Comparison of ENCODE assay signal across 1 cellular context in the genomic region with DNA sequence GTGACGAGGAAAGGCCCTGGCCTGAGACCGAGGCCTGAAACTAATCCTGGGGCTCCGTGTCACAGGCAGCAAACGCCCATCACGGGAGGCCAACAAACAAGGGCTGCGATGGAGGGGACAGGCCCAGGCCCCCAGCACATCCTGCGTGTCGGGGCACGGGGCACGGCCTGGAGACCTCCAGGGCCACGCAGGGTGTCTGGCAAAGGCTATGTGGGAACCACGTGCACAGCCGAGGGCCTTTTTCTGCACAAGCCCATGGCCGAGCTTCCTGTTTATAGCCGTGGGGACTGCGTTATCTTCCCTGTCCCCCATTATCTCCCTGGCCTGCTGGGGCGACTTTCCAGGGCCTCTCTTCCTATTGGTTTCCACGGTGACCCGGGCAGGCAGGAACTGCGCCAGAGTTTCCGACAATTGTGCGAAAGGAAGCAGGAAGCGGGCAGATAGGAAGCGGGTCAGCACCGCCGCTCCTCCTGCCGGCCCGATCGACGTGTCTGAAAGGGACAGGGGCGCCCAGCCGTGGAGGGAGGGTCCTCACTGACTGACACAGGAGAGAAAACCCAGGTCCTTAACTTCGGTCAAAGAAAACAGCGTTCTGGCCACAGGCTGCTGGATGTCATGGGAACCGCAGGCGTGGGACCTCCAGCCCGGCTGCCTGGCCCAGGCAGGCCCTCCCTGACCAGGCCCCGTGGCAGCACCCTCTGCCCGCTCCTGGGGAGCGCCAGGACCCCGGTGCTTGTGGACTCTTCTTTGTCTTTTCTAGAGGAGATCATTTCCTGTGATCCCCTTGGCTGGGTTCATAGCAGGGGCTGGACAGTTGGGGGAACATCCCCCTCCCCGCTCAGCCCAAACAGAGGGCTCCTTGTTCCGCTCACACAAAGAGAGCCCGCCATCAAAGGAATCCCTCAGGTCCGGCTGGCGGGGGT.
TF ChIP-seq lines count a peak whose summit lies in the region.

No MANE protein-coding gene starts in this region.

TF ChIP-seq in K562, 482 proteins besides CTCF, POLR2A, EP300 and RAD21 (continued from another document and continues in another):
- TF ChIP-seq ZNF175 (CRISPR knock-in tag; IDR thresholded peaks at IDR 0.05; ENCODE audit: low read depth) (no peak), OTX1 (CRISPR knock-in tag; IDR thresholded peaks at IDR 0.05) (no peak), NBN (IDR thresholded peaks at IDR 0.05; ENCODE audit: low read depth) (no peak), SIX5 (IDR thresholded peaks at IDR 0.05; ENCODE audit: borderline replicate concordance in 1 of 2, insufficient read depth in 1 of 2, low read depth in 1 of 2, low read length in 2 of 2) (no peak), TAF1 (IDR thresholded peaks at IDR 0.05; ENCODE audit: control insufficient read depth, extremely low read depth, insufficient read depth, low read length, severe bottlenecking) (no peak), NELFE (IDR thresholded peaks at IDR 0.05; ENCODE audit: insufficient read depth, insufficient read length) (no peak), HDAC6 (IDR thresholded peaks at IDR 0.05; ENCODE audit: low read depth, low read length) (no peak), CBFA2T2 (conservative IDR thresholded peaks at IDR 0.05) (no peak), PHTF2 (CRISPR knock-in tag; IDR thresholded peaks at IDR 0.05) (no peak), PTBP1 (IDR thresholded peaks at IDR 0.05; ENCODE audit: low read depth, low read length) (no peak), HDAC2 (IDR thresholded peaks at IDR 0.05) (0 out of 2 replicates have a peak, but pooled peaks have one; percentile 28), HSF4 (CRISPR knock-in tag; IDR thresholded peaks at IDR 0.05; ENCODE audit: borderline replicate concordance) (no peak), HEY1 (CRISPR knock-in tag; IDR thresholded peaks at IDR 0.05; ENCODE audit: borderline replicate concordance) (no peak), PTTG1 (tag; IDR thresholded peaks at IDR 0.05; ENCODE audit: low read depth) (no peak), FOXK2 (conservative IDR thresholded peaks at IDR 0.05 in 1 of 2, IDR thresholded peaks at IDR 0.05 in 1 of 2; ENCODE audit: low read depth in 2 of 2) (peak; percentile 65 to 76; a peak in 3 of 4 replicates), SUPT5H (IDR thresholded peaks at IDR 0.05) (peak; percentile 30; the same call in 1 of the 2 replicates), ZNF232 (CRISPR knock-in tag; IDR thresholded peaks at IDR 0.05) (no peak), GATAD2A (IDR thresholded peaks at IDR 0.05) (no peak), NCOA1 (IDR thresholded peaks at IDR 0.05; ENCODE audit: low read depth) (no peak), RFX1 (IDR thresholded peaks at IDR 0.05) (peak; percentile 78), ZNF644 (tag; IDR thresholded peaks at IDR 0.05; ENCODE audit: low read depth) (no peak), ARID2 (IDR thresholded peaks at IDR 0.05) (no peak), SETDB1 (IDR thresholded peaks at IDR 0.05; ENCODE audit: low read length) (no peak), CBX1 (IDR thresholded peaks at IDR 0.05; ENCODE audit: low read depth) (no peak), ZNF384 (IDR thresholded peaks at IDR 0.05; ENCODE audit: low read depth, low read length) (no peak), FOXM1 (IDR thresholded peaks at IDR 0.05; ENCODE audit: low read depth) (no peak), FOXM1 (CRISPR knock-in tag; IDR thresholded peaks at IDR 0.05; ENCODE audit: low read depth) (no peak), HMGN3 (IDR thresholded peaks at IDR 0.05; ENCODE audit: borderline replicate concordance, extremely low read depth, insufficient read length, low read depth, low read length) (no peak), ZFP36 (IDR thresholded peaks at IDR 0.05; ENCODE audit: low read depth, low read length, partially characterized antibody) (no peak), BMI1 (IDR thresholded peaks at IDR 0.05; ENCODE audit: low read length) (no peak), MTF1 (CRISPR knock-in tag; IDR thresholded peaks at IDR 0.05; ENCODE audit: borderline replicate concordance) (no peak), MED1 (CRISPR knock-in tag; IDR thresholded peaks at IDR 0.05; ENCODE audit: borderline replicate concordance) (no peak), ZNF3 (CRISPR knock-in tag; IDR thresholded peaks at IDR 0.05) (no peak), ZKSCAN8 (CRISPR knock-in tag; IDR thresholded peaks at IDR 0.05) (no peak), ATF1 (CRISPR knock-in tag; IDR thresholded peaks at IDR 0.05) (no peak), ATF1 (tag; IDR thresholded peaks at IDR 0.05) (peak; percentile 66), PTRF (tag; IDR thresholded peaks at IDR 0.05) (no peak), ZNF324 (CRISPR knock-in tag; IDR thresholded peaks at IDR 0.05) (no peak), ERF (CRISPR knock-in tag; IDR thresholded peaks at IDR 0.05) (no peak), FOXK1 (CRISPR knock-in tag; IDR thresholded peaks at IDR 0.05; ENCODE audit: borderline replicate concordance) (no peak), SMAD2 (IDR thresholded peaks at IDR 0.05; ENCODE audit: low read depth, low read length) (no peak), RBM39 (optimal IDR thresholded peaks at IDR 0.05; ENCODE audit: low read depth, low read length) (no peak), KAT7 (CRISPR knock-in tag; IDR thresholded peaks at IDR 0.05; ENCODE audit: borderline replicate concordance) (no peak), CTBP1 (IDR thresholded peaks at IDR 0.05; ENCODE audit: borderline replicate concordance) (0 out of 2 replicates have a peak, but pooled peaks have one; percentile 46)
- TF ChIP-seq, protein P1, sequence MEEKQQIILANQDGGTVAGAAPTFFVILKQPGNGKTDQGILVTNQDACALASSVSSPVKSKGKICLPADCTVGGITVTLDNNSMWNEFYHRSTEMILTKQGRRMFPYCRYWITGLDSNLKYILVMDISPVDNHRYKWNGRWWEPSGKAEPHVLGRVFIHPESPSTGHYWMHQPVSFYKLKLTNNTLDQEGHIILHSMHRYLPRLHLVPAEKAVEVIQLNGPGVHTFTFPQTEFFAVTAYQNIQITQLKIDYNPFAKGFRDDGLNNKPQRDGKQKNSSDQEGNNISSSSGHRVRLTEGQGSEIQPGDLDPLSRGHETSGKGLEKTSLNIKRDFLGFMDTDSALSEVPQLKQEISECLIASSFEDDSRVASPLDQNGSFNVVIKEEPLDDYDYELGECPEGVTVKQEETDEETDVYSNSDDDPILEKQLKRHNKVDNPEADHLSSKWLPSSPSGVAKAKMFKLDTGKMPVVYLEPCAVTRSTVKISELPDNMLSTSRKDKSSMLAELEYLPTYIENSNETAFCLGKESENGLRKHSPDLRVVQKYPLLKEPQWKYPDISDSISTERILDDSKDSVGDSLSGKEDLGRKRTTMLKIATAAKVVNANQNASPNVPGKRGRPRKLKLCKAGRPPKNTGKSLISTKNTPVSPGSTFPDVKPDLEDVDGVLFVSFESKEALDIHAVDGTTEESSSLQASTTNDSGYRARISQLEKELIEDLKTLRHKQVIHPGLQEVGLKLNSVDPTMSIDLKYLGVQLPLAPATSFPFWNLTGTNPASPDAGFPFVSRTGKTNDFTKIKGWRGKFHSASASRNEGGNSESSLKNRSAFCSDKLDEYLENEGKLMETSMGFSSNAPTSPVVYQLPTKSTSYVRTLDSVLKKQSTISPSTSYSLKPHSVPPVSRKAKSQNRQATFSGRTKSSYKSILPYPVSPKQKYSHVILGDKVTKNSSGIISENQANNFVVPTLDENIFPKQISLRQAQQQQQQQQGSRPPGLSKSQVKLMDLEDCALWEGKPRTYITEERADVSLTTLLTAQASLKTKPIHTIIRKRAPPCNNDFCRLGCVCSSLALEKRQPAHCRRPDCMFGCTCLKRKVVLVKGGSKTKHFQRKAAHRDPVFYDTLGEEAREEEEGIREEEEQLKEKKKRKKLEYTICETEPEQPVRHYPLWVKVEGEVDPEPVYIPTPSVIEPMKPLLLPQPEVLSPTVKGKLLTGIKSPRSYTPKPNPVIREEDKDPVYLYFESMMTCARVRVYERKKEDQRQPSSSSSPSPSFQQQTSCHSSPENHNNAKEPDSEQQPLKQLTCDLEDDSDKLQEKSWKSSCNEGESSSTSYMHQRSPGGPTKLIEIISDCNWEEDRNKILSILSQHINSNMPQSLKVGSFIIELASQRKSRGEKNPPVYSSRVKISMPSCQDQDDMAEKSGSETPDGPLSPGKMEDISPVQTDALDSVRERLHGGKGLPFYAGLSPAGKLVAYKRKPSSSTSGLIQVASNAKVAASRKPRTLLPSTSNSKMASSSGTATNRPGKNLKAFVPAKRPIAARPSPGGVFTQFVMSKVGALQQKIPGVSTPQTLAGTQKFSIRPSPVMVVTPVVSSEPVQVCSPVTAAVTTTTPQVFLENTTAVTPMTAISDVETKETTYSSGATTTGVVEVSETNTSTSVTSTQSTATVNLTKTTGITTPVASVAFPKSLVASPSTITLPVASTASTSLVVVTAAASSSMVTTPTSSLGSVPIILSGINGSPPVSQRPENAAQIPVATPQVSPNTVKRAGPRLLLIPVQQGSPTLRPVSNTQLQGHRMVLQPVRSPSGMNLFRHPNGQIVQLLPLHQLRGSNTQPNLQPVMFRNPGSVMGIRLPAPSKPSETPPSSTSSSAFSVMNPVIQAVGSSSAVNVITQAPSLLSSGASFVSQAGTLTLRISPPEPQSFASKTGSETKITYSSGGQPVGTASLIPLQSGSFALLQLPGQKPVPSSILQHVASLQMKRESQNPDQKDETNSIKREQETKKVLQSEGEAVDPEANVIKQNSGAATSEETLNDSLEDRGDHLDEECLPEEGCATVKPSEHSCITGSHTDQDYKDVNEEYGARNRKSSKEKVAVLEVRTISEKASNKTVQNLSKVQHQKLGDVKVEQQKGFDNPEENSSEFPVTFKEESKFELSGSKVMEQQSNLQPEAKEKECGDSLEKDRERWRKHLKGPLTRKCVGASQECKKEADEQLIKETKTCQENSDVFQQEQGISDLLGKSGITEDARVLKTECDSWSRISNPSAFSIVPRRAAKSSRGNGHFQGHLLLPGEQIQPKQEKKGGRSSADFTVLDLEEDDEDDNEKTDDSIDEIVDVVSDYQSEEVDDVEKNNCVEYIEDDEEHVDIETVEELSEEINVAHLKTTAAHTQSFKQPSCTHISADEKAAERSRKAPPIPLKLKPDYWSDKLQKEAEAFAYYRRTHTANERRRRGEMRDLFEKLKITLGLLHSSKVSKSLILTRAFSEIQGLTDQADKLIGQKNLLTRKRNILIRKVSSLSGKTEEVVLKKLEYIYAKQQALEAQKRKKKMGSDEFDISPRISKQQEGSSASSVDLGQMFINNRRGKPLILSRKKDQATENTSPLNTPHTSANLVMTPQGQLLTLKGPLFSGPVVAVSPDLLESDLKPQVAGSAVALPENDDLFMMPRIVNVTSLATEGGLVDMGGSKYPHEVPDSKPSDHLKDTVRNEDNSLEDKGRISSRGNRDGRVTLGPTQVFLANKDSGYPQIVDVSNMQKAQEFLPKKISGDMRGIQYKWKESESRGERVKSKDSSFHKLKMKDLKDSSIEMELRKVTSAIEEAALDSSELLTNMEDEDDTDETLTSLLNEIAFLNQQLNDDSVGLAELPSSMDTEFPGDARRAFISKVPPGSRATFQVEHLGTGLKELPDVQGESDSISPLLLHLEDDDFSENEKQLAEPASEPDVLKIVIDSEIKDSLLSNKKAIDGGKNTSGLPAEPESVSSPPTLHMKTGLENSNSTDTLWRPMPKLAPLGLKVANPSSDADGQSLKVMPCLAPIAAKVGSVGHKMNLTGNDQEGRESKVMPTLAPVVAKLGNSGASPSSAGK (IDR thresholded peaks at IDR 0.05): peak; percentile 86
- TF ChIP-seq, protein P2, sequence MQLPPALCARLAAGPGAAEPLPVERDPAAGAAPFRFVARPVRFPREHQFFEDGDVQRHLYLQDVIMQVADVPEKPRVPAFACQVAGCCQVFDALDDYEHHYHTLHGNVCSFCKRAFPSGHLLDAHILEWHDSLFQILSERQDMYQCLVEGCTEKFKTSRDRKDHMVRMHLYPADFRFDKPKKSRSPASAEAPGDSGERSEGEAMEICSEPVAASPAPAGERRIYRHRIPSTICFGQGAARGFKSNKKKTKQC (CRISPR knock-in tag; IDR thresholded peaks at IDR 0.05): no peak
- TF ChIP-seq, protein P3, sequence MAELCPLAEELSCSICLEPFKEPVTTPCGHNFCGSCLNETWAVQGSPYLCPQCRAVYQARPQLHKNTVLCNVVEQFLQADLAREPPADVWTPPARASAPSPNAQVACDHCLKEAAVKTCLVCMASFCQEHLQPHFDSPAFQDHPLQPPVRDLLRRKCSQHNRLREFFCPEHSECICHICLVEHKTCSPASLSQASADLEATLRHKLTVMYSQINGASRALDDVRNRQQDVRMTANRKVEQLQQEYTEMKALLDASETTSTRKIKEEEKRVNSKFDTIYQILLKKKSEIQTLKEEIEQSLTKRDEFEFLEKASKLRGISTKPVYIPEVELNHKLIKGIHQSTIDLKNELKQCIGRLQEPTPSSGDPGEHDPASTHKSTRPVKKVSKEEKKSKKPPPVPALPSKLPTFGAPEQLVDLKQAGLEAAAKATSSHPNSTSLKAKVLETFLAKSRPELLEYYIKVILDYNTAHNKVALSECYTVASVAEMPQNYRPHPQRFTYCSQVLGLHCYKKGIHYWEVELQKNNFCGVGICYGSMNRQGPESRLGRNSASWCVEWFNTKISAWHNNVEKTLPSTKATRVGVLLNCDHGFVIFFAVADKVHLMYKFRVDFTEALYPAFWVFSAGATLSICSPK (IDR thresholded peaks at IDR 0.05; ENCODE audit: borderline replicate concordance): no peak
- TF ChIP-seq, protein P4, sequence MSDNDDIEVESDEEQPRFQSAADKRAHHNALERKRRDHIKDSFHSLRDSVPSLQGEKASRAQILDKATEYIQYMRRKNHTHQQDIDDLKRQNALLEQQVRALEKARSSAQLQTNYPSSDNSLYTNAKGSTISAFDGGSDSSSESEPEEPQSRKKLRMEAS (CRISPR knock-in tag; IDR thresholded peaks at IDR 0.05): peak; percentile 91
- TF ChIP-seq, protein P5, sequence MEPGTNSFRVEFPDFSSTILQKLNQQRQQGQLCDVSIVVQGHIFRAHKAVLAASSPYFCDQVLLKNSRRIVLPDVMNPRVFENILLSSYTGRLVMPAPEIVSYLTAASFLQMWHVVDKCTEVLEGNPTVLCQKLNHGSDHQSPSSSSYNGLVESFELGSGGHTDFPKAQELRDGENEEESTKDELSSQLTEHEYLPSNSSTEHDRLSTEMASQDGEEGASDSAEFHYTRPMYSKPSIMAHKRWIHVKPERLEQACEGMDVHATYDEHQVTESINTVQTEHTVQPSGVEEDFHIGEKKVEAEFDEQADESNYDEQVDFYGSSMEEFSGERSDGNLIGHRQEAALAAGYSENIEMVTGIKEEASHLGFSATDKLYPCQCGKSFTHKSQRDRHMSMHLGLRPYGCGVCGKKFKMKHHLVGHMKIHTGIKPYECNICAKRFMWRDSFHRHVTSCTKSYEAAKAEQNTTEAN (CRISPR knock-in tag; IDR thresholded peaks at IDR 0.05): no peak
- TF ChIP-seq, protein P6, sequence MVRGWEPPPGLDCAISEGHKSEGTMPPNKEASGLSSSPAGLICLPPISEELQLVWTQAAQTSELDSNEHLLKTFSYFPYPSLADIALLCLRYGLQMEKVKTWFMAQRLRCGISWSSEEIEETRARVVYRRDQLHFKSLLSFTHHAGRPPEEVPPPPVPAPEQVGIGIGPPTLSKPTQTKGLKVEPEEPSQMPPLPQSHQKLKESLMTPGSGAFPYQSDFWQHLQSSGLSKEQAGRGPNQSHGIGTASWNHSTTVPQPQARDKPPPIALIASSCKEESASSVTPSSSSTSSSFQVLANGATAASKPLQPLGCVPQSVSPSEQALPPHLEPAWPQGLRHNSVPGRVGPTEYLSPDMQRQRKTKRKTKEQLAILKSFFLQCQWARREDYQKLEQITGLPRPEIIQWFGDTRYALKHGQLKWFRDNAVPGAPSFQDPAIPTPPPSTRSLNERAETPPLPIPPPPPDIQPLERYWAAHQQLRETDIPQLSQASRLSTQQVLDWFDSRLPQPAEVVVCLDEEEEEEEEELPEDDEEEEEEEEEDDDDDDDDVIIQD (CRISPR knock-in tag; IDR thresholded peaks at IDR 0.05): no peak
